Comparison of ENCODE assay signal across 15 cellular contexts in the genomic region with DNA sequence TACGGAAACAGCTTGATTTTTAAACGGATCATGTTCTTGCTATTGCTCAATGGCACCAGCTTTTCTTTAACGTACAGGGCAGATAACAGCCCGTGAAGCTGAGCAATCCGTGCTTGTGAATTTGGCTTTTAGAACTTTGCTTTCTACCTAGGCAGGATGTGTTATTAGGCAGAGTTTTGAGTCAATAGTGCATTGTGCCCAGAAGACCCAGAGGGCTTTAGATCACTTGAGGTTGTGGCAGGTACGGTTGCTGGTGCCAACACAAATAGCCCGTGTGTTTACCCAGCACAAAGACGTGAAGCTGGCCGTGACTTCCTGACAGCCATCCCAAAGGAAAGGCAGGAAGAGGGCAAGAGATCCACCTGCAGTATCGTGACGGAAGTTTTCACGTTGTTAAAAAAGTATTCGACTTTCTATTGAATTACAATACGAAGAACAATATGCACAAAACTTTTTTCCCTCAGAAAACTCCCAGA.
A peak's percentile ranks its signal among the peaks of the same experiment; 100 is the strongest.
DNase-seq lines count a peak whose midpoint lies in the region; ATAC-seq and TF ChIP-seq lines count a peak whose summit lies in the region.
"Had no signal": no experiment of that assay in that cellular context is flagged by ENCODE, and none has a peak within 500 bp of the region (broad histone marks: within the 10 kb centered on the region; RNA-seq: fewer than 3 reads in every experiment).

No MANE protein-coding gene starts in this region.

- H3K9ac ChIP-seq in smooth muscle cell (ENCODE audit: low read depth), result no peak overlapping the region

- no peaks in the 10 kb centered on the region for H3K79me2 ChIP-seq in smooth muscle cell (ENCODE audit: low read depth)

- H3K4me1 ChIP-seq in lung (ENCODE audit: control insufficient read depth in 2 of 2, insufficient read depth in 2 of 2, low read length in 2 of 2) (peaks cover 0 to 3% of the 10 kb centered on the region in 2 donors), smooth muscle cell (ENCODE audit: low read depth) (no peaks in the 10 kb centered on the region), testis (no peaks in the 10 kb centered on the region)
- H3K4me1 ChIP-seq: uterus had no signal

- H3K36me3 ChIP-seq in lung (ENCODE audit: control insufficient read depth in 2 of 2, insufficient read depth in 2 of 2, low read length in 2 of 2) (no peaks in the 10 kb centered on the region), smooth muscle cell (ENCODE audit: low read depth) (no peaks in the 10 kb centered on the region), testis (ENCODE audit: low read depth, missing control alignments) (no peaks in the 10 kb centered on the region)
- H3K36me3 ChIP-seq: uterus had no signal

- TF ChIP-seq POLR2A in testis (IDR thresholded peaks at IDR 0.05), result no peak

- ATAC-seq in lung (ENCODE audit: insufficient read depth, low FRiP score) (peak; percentile 65), GM18502 (IDR thresholded peaks at IDR 0.05; ENCODE audit: poor library complexity, unreplicated experiment) (no peak)
- ATAC-seq: natural killer cell had no signal

- H3K9me3 ChIP-seq in lung (ENCODE audit: control insufficient read depth in 2 of 2, insufficient read depth in 1 of 2, low read length in 1 of 2) (no peaks in the 10 kb centered on the region), smooth muscle cell (replicated peaks; ENCODE audit: low read depth) (no peaks in the 10 kb centered on the region), testis (no peaks in the 10 kb centered on the region)
- H3K9me3 ChIP-seq: uterus had no signal

- DNase-seq in DMS153 treated with DMSO at 0.1 percent for 48 hours (lab: John Stamatoyannopoulos, UW; ENCODE audit: unreplicated experiment), result peak; percentile 96
- peak; percentile 95 for DNase-seq in NCI-H2029 (lab: John Stamatoyannopoulos, UW)
- DNase-seq in SHP77 treated with DMSO at 0.1 percent for 48 hours (lab: John Stamatoyannopoulos, UW), result peak; percentile 65
- peak; percentile 58 for DNase-seq in lung (ENCODE audit: low spot score)
- no peak for DNase-seq in smooth muscle cell (lab: John Stamatoyannopoulos, UW; ENCODE audit: unreplicated experiment)
- DNase-seq in NCI-H1694 treated with DMSO at 0.1 percent for 48 hours (lab: John Stamatoyannopoulos, UW), result no peak
- no peak for DNase-seq in testis
- DNase-seq: activated naive CD4-positive, alpha-beta T cell treated with anti-CD3 and anti-CD28 coated beads for 36 hours; AML-193; cerebellar nuclear complex; Karpas-422; natural killer cell; T-helper 1 cell had no signal

- intact Hi-C loops in testis (cut with DNase I; ENCODE audit: low total_unique reads), result no loop called here

- no peak for TF ChIP-seq CTCF in lung (IDR thresholded peaks at IDR 0.05; ENCODE audit: control extremely low read depth, extremely low read depth)
- TF ChIP-seq CTCF in smooth muscle cell (IDR thresholded peaks at IDR 0.05; ENCODE audit: borderline replicate concordance, insufficient read depth, poor library complexity, severe bottlenecking), result no peak
- TF ChIP-seq CTCF in testis (IDR thresholded peaks at IDR 0.05), result no peak

- no peaks in the 10 kb centered on the region for H3F3A ChIP-seq in smooth muscle cell (ENCODE audit: low read depth)

- H3K4me3 ChIP-seq in lung, result no peak overlapping the region
- no peak overlapping the region for H3K4me3 ChIP-seq in smooth muscle cell
- no peak overlapping the region for H3K4me3 ChIP-seq in testis
- H3K4me3 ChIP-seq: uterus had no signal

- H4K20me1 ChIP-seq in smooth muscle cell (ENCODE audit: low read depth), result no peaks in the 10 kb centered on the region

- no peak overlapping the region for H2AFZ ChIP-seq in smooth muscle cell (ENCODE audit: low read depth)

- H3K27ac ChIP-seq in lung (ENCODE audit: low read depth in 1 of 2, low read length in 1 of 2), result no peak overlapping the region
- no peak overlapping the region for H3K27ac ChIP-seq in smooth muscle cell (ENCODE audit: low read depth)
- H3K27ac ChIP-seq in testis, result no peak overlapping the region
- H3K27ac ChIP-seq: uterus had no signal

- no peaks in the 10 kb centered on the region for H3K27me3 ChIP-seq in lung (ENCODE audit: control insufficient read depth, insufficient read depth)
- peaks cover 14% of the 10 kb centered on the region for H3K27me3 ChIP-seq in smooth muscle cell (ENCODE audit: low read depth)
- no peaks in the 10 kb centered on the region for H3K27me3 ChIP-seq in testis
- H3K27me3 ChIP-seq: uterus had no signal

- 40 to 53% methylated on average over 14 of the region's 14 CpGs for WGBS in lung, 2 donors
- 81% methylated on average over 14 of the region's 14 CpGs for WGBS in smooth muscle cell (ENCODE audit: low lambda C conversion rate)
- 48 to 58% methylated on average over 14 of the region's 14 CpGs for WGBS in testis, 2 donors

- H3K4me2 ChIP-seq in smooth muscle cell, result no peak overlapping the region

Comparison
In these comparisons a context has a peak if more than half of its experiments do, and no peak if none do; other contexts are left out.
1. DNase-seq: peak in DMS153 treated with DMSO at 0.1 percent for 48 hours (single experiment), NCI-H2029 (single experiment), SHP77 treated with DMSO at 0.1 percent for 48 hours (single experiment) and lung (single experiment); none in smooth muscle cell (single experiment), NCI-H1694 treated with DMSO at 0.1 percent for 48 hours (single experiment) and testis (single experiment).